19 cellular contexts compared by ENCODE assay signal in genomic region chr13:49053215-49053614, GRCh38.
A peak's percentile ranks its signal among the peaks of the same experiment; 100 is the strongest.
DNase-seq lines count a peak whose midpoint lies in the region; ATAC-seq, FAIRE-seq and TF ChIP-seq lines count a peak whose summit lies in the region.
"Had no signal": no experiment of that assay in that cellular context is flagged by ENCODE, and none has a peak within 500 bp of the region (broad histone marks: within the 10 kb centered on the region; RNA-seq: fewer than 3 reads in every experiment).

No MANE protein-coding gene starts in this region.

- FAIRE-seq in bronchial epithelial cell (lab: Jason Lieb, UNC), result no peak
- FAIRE-seq: GM18507, HepG2, HTR-8/SVneo, K562 had no signal

- intact Hi-C loops in MCF 10A (cut with micrococcal nuclease) (loop anchor here (5.0 kb wide), 1 partner anchor 76 kb away; the partner anchor contains the start of gene FNDC3A), breast epithelium (cut with DNase I; ENCODE audit: low total_unique reads) (no loop called here)

- CTCF ChIA-PET in MCF 10A (lab: Yijun Ruan, JAX), result no interaction called here

- no peak for TF ChIP-seq CTCF in MCF 10A (IDR thresholded peaks at IDR 0.05; ENCODE audit: unreplicated experiment)
- TF ChIP-seq CTCF in breast epithelium (IDR thresholded peaks at IDR 0.05), result no peak
- no peak for TF ChIP-seq CTCF in bronchial epithelial cell (IDR thresholded peaks at IDR 0.05; ENCODE audit: insufficient read depth, low read length, severe bottlenecking)
- TF ChIP-seq CTCF in foreskin keratinocyte (conservative IDR thresholded peaks at IDR 0.05), result no peak

- H3K27ac ChIP-seq in breast epithelium (no peak overlapping the region), foreskin keratinocyte (peak overlapping the region; percentile 46)
- H3K27ac ChIP-seq: 22Rv1, BLaER1 had no signal

- H3K27me3 ChIP-seq in breast epithelium, result no peaks in the 10 kb centered on the region
- H3K27me3 ChIP-seq in bronchial epithelial cell (ENCODE audit: control insufficient read depth, insufficient read depth, low read length), result no peaks in the 10 kb centered on the region
- no peaks in the 10 kb centered on the region for H3K27me3 ChIP-seq in foreskin keratinocyte
- H3K27me3 ChIP-seq: BLaER1 had no signal

- H3K4me3 ChIP-seq in breast epithelium (no peak overlapping the region), bronchial epithelial cell (ENCODE audit: low read depth, low read length) (no peak overlapping the region)
- H3K4me3 ChIP-seq: BLaER1, HAP-1, K562 had no signal

- no peak for TF ChIP-seq POLR2A in breast epithelium (IDR thresholded peaks at IDR 0.05)

- POLR2A ChIA-PET in MCF 10A (lab: Yijun Ruan, JAX), result interaction anchor here (0.7 to 1.8 kb wide), 6 partner anchors 10 to 77 kb away, joined by 3 to 8 read pairs (median 4); no protein-coding TSS in a partner anchor

- H3K27me3 Mint-ChIP-seq in MCF 10A (ENCODE audit: insufficient read depth, unreplicated experiment), result no peaks in the 10 kb centered on the region
- H3K27me3 Mint-ChIP-seq: CD8-positive, alpha-beta memory T cell had no signal

- no peaks in the 10 kb centered on the region for H3K4me1 ChIP-seq in breast epithelium
- H3K4me1 ChIP-seq in foreskin keratinocyte, result peaks cover 14% of the 10 kb centered on the region
- H3K4me1 ChIP-seq: Caco-2 had no signal

- H3K4me1 Mint-ChIP-seq in MCF 10A (ENCODE audit: insufficient read depth, unreplicated experiment), result peaks cover 20% of the 10 kb centered on the region

- no peaks in the 10 kb centered on the region for H3K9me3 ChIP-seq in breast epithelium
- H3K9me3 ChIP-seq: Caco-2, HAP-1 had no signal

- no peaks in the 10 kb centered on the region for H3K36me3 Mint-ChIP-seq in MCF 10A (ENCODE audit: insufficient read depth, unreplicated experiment)

- ATAC-seq in foreskin keratinocyte, result peak; percentile 87
- ATAC-seq in GM21360 (IDR thresholded peaks at IDR 0.05; ENCODE audit: unreplicated experiment), result no peak
- ATAC-seq: HepG2, K562 had no signal

- H3K36me3 ChIP-seq in breast epithelium (no peaks in the 10 kb centered on the region), bronchial epithelial cell (ENCODE audit: control insufficient read depth, insufficient read depth, low read length) (no peaks in the 10 kb centered on the region)
- H3K36me3 ChIP-seq: HAP-1 had no signal

- no peak overlapping the region for H3K27ac Mint-ChIP-seq in MCF 10A (ENCODE audit: low read depth, unreplicated experiment)
- H3K27ac Mint-ChIP-seq: CD8-positive, alpha-beta memory T cell; HFFc6 had no signal

- no TSS peak for BruUV-seq in MCF 10A (replicated peaks; lab: Mats Ljungman, UMichigan)

- no peaks in the 10 kb centered on the region for H3K9me3 Mint-ChIP-seq in MCF 10A (ENCODE audit: unreplicated experiment)
- H3K9me3 Mint-ChIP-seq: HFFc6 had no signal

- no peak overlapping the region for H3K4me3 Mint-ChIP-seq in MCF 10A (ENCODE audit: unreplicated experiment)
- H3K4me3 Mint-ChIP-seq: CD8-positive, alpha-beta memory T cell; HFFc6 had no signal

- DNase-seq in MCF 10A (ENCODE audit: unreplicated experiment), result peak; percentile 49
- no peak for DNase-seq in breast epithelium (ENCODE audit: low spot score in 2 of 2)
- peak; percentile 39 for DNase-seq in bronchial epithelial cell (ENCODE audit: low read depth)
- peak; percentile 51 to 74 for DNase-seq in foreskin keratinocyte
- no peak for DNase-seq in AG20443 (ENCODE audit: low spot score)
- DNase-seq in NCI-H226, result no peak
- DNase-seq: AML-193; Caco-2; CD8-positive, alpha-beta memory T cell; GOT3; HFFc6 had no signal

Comparison
In these comparisons a context has a peak if more than half of its experiments do, and no peak if none do; other contexts are left out.
1. DNase-seq: peak in MCF 10A (single experiment), bronchial epithelial cell (single experiment) and foreskin keratinocyte (2 of 2); none in breast epithelium (0 of 2), AG20443 (single experiment) and NCI-H226 (single experiment).